In the genomic region with DNA sequence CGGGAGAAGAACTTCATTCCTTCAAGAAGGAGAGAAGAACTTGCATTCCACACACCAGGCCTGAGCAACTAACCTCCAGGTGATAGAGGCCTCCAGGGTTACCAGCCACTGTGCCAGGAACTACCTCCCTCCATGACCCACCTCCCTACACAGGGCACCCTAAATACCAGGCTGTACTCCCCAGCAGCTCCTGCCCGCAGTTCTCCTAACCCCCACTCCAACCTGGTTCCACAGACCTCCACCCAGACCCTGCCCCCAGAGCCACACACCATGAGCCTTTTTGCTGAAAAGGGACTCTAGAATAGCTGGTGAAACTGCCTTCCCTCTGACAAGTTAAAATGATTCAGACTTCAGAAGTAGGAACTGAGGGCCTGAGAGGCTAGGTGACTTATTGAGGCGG, we compare ENCODE assay signal across 2 cellular contexts.
TF ChIP-seq lines count a peak whose summit lies in the region.

No MANE protein-coding gene starts in this region.

TF ChIP-seq in GM23338, 12 proteins besides CTCF, POLR2A, EP300 and RAD21:
- TF ChIP-seq STAT1 (IDR thresholded peaks at IDR 0.05; ENCODE audit: unreplicated experiment) (no peak), CREB1 (CRISPR knock-in tag; IDR thresholded peaks at IDR 0.05; ENCODE audit: low read depth) (no peak), ZNF114 (CRISPR knock-in tag; IDR thresholded peaks at IDR 0.05) (no peak), ZNF331 (CRISPR knock-in tag; IDR thresholded peaks at IDR 0.05; ENCODE audit: low read depth) (no peak)
- TF ChIP-seq, protein P1, sequence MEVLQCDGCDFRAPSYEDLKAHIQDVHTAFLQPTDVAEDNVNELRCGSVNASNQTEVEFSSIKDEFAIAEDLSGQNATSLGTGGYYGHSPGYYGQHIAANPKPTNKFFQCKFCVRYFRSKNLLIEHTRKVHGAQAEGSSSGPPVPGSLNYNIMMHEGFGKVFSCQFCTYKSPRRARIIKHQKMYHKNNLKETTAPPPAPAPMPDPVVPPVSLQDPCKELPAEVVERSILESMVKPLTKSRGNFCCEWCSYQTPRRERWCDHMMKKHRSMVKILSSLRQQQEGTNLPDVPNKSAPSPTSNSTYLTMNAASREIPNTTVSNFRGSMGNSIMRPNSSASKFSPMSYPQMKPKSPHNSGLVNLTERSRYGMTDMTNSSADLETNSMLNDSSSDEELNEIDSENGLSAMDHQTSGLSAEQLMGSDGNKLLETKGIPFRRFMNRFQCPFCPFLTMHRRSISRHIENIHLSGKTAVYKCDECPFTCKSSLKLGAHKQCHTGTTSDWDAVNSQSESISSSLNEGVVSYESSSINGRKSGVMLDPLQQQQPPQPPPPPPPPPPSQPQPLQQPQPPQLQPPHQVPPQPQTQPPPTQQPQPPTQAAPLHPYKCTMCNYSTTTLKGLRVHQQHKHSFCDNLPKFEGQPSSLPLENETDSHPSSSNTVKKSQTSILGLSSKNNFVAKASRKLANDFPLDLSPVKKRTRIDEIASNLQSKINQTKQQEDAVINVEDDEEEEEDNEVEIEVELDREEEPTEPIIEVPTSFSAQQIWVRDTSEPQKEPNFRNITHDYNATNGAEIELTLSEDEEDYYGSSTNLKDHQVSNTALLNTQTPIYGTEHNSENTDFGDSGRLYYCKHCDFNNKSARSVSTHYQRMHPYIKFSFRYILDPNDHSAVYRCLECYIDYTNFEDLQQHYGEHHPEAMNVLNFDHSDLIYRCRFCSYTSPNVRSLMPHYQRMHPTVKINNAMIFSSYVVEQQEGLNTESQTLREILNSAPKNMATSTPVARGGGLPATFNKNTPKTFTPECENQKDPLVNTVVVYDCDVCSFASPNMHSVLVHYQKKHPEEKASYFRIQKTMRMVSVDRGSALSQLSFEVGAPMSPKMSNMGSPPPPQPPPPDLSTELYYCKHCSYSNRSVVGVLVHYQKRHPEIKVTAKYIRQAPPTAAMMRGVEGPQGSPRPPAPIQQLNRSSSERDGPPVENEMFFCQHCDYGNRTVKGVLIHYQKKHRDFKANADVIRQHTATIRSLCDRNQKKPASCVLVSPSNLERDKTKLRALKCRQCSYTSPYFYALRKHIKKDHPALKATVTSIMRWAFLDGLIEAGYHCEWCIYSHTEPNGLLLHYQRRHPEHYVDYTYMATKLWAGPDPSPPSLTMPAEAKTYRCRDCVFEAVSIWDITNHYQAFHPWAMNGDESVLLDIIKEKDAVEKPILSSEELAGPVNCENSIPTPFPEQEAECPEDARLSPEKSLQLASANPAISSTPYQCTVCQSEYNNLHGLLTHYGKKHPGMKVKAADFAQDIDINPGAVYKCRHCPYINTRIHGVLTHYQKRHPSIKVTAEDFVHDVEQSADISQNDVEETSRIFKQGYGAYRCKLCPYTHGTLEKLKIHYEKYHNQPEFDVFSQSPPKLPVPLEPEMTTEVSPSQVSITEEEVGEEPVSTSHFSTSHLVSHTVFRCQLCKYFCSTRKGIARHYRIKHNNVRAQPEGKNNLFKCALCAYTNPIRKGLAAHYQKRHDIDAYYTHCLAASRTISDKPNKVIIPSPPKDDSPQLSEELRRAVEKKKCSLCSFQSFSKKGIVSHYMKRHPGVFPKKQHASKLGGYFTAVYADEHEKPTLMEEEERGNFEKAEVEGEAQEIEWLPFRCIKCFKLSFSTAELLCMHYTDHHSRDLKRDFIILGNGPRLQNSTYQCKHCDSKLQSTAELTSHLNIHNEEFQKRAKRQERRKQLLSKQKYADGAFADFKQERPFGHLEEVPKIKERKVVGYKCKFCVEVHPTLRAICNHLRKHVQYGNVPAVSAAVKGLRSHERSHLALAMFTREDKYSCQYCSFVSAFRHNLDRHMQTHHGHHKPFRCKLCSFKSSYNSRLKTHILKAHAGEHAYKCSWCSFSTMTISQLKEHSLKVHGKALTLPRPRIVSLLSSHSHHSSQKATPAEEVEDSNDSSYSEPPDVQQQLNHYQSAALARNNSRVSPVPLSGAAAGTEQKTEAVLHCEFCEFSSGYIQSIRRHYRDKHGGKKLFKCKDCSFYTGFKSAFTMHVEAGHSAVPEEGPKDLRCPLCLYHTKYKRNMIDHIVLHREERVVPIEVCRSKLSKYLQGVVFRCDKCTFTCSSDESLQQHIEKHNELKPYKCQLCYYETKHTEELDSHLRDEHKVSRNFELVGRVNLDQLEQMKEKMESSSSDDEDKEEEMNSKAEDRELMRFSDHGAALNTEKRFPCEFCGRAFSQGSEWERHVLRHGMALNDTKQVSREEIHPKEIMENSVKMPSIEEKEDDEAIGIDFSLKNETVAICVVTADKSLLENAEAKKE (CRISPR knock-in tag; IDR thresholded peaks at IDR 0.05), result no peak

TF ChIP-seq in HepG2, 621 proteins besides CTCF, POLR2A, EP300 and RAD21:
- TF ChIP-seq, protein P2, sequence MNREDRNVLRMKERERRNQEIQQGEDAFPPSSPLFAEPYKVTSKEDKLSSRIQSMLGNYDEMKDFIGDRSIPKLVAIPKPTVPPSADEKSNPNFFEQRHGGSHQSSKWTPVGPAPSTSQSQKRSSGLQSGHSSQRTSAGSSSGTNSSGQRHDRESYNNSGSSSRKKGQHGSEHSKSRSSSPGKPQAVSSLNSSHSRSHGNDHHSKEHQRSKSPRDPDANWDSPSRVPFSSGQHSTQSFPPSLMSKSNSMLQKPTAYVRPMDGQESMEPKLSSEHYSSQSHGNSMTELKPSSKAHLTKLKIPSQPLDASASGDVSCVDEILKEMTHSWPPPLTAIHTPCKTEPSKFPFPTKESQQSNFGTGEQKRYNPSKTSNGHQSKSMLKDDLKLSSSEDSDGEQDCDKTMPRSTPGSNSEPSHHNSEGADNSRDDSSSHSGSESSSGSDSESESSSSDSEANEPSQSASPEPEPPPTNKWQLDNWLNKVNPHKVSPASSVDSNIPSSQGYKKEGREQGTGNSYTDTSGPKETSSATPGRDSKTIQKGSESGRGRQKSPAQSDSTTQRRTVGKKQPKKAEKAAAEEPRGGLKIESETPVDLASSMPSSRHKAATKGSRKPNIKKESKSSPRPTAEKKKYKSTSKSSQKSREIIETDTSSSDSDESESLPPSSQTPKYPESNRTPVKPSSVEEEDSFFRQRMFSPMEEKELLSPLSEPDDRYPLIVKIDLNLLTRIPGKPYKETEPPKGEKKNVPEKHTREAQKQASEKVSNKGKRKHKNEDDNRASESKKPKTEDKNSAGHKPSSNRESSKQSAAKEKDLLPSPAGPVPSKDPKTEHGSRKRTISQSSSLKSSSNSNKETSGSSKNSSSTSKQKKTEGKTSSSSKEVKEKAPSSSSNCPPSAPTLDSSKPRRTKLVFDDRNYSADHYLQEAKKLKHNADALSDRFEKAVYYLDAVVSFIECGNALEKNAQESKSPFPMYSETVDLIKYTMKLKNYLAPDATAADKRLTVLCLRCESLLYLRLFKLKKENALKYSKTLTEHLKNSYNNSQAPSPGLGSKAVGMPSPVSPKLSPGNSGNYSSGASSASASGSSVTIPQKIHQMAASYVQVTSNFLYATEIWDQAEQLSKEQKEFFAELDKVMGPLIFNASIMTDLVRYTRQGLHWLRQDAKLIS (CRISPR knock-in tag; IDR thresholded peaks at IDR 0.05), result no peak
- TF ChIP-seq ZNF530 (CRISPR knock-in tag; IDR thresholded peaks at IDR 0.05; ENCODE audit: low read depth), result no peak
